ENCODE assay signal across 1 cellular context in the genomic region with DNA sequence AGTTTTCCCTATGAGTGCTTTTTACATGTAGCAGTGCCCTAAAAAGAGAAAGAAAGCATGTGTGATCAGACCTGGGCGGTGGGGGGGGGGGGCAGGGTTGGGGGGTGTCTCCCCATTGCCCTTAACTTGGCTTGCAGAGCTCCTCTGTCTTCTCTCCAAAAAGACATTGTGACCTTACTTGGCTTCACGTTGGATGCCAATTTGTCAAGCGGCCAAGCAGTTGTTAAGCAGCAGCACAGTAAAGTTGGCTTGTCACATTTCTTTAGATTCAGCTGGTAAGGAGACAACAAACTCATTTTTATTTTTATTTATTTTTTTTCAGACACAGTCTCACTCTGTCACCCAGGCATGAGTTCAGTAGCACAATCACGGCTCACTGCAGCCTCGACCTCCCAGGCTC.
TF ChIP-seq lines count a peak whose summit lies in the region.

No MANE protein-coding gene starts in this region.

TF ChIP-seq in GM23338, 12 proteins besides CTCF, POLR2A, EP300 and RAD21 (continued from another document):
- no peak for TF ChIP-seq ETS1 (IDR thresholded peaks at IDR 0.05)
